1 cellular context compared by ENCODE assay signal in the genomic region with DNA sequence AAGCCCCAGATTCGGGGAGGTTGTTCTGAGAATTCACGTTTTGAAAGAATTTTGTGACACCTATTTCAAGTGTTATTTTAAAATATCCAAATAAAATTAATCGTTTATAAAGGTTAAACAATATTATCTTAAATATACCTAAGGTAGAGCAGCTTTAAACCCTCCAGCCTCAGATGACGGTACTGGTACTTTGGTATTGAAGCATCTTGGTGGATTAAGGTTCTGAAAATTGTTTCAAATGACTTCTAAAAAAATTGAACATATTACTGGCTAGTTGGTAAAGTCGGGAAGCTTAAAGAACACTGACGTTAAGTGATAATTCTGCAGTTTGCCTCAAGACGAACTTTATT.
TF ChIP-seq lines count a peak whose summit lies in the region.

No MANE protein-coding gene starts in this region.

TF ChIP-seq in HCT116, 20 proteins besides CTCF, POLR2A, EP300 and RAD21 (continued from another document):
- TF ChIP-seq ZBTB33 (IDR thresholded peaks at IDR 0.05; ENCODE audit: extremely low read depth, insufficient replicate concordance, low read length): no peak
- no peak for TF ChIP-seq CEBPB (IDR thresholded peaks at IDR 0.05; ENCODE audit: low read depth)
- TF ChIP-seq YY1 (IDR thresholded peaks at IDR 0.05; ENCODE audit: extremely low read depth, insufficient replicate concordance, low read depth, low read length): no peak
- TF ChIP-seq ATF3 (IDR thresholded peaks at IDR 0.05): no peak
- TF ChIP-seq ZNF274 (IDR thresholded peaks at IDR 0.05; ENCODE audit: low read depth, low read length): no peak
- no peak for TF ChIP-seq EZH2 (IDR thresholded peaks at IDR 0.05)
